23 cellular contexts compared by ENCODE assay signal in genomic region chr1:114746450-114747121, GRCh38.
A peak's percentile ranks its signal among the peaks of the same experiment; 100 is the strongest.
DNase-seq lines count a peak whose midpoint lies in the region; ATAC-seq lines count a peak whose summit lies in the region.
"Had no signal": no experiment of that assay in that cellular context is flagged by ENCODE, and none has a peak within 500 bp of the region (broad histone marks: within the 10 kb centered on the region; RNA-seq: fewer than 3 reads in every experiment).

No MANE protein-coding gene starts in this region.

- H3K27ac Mint-ChIP-seq in stimulated activated naive CD8-positive, alpha-beta T cell treated with anti-CD3 and anti-CD28 coated beads, Interleukin-15, Interleukin-2, amounts not matched to agents 100 ng/mL and 50 ng/mL, for 24 hours = peak overlapping the region; percentile 69

- H3K4me1 ChIP-seq in endocrine pancreas (ENCODE audit: control insufficient read depth, insufficient read depth, low read length) = peaks cover 47% of the 10 kb centered on the region

- H3K36me3 ChIP-seq in endocrine pancreas (ENCODE audit: control insufficient read depth, insufficient read depth, low read length) = no peaks in the 10 kb centered on the region
- H3K36me3 ChIP-seq: uterus had no signal

- no peak overlapping the region for H3K4me3 Mint-ChIP-seq in stimulated activated naive CD8-positive, alpha-beta T cell treated with anti-CD3 and anti-CD28 coated beads, Interleukin-15, Interleukin-2, amounts not matched to agents 100 ng/mL and 50 ng/mL, for 24 hours
- H3K4me3 Mint-ChIP-seq: immature natural killer cell had no signal

- peak overlapping the region; percentile 67 for H3K4me3 ChIP-seq in endocrine pancreas (ENCODE audit: control insufficient read depth, insufficient read depth, low read length)
- H3K4me3 ChIP-seq: cardiac muscle cell, MG63, uterus had no signal

- no peaks in the 10 kb centered on the region for H3K27me3 ChIP-seq in endocrine pancreas (ENCODE audit: control insufficient read depth, insufficient read depth, low read length)
- H3K27me3 ChIP-seq: cardiac muscle cell, MG63, uterus had no signal

- peak; percentile 15 for DNase-seq in NCI-H82 (lab: John Stamatoyannopoulos, UW)
- no peak for DNase-seq in NCI-H82 treated with DMSO at 0.1 percent for 48 hours (lab: John Stamatoyannopoulos, UW; ENCODE audit: unreplicated experiment)
- DNase-seq in stimulated activated CD4-positive, alpha-beta T cell treated with anti-CD3 and anti-CD28 coated beads, Interleukin-15, amount 100 ng/mL, for 24 hours = peak; percentile 20
- DNase-seq in stimulated activated CD4-positive, alpha-beta T cell treated with anti-CD3 and anti-CD28 coated beads, Interleukin-12 subunit alpha, Interleukin-12 subunit beta, amount 100 ng/mL, for 4 hours = no peak
- no peak for DNase-seq in NCI-H1930 (lab: John Stamatoyannopoulos, UW)
- DNase-seq: activated CD4-positive, alpha-beta T cell treated with anti-CD3 and anti-CD28 coated beads, Interleukin-2, amount 50 U/mL, for 1 hour; amygdala; immature natural killer cell; IMR-90; left ventricle myocardium superior; MG63; NCI-H1436; NCI-H2171 treated with DMSO at 0.1 percent for 48 hours; NCI-H526; SHP77 treated with DMSO at 0.1 percent for 48 hours; stimulated activated CD4-positive, alpha-beta T cell treated with anti-CD3 and anti-CD28 coated beads, Interleukin-4, amount 100 ng/mL, for 1 hour; substantia nigra; uterus had no signal

- peaks cover 88% of the 10 kb centered on the region for H3K4me1 Mint-ChIP-seq in stimulated activated naive CD8-positive, alpha-beta T cell treated with anti-CD3 and anti-CD28 coated beads, Interleukin-15, Interleukin-2, amounts not matched to agents 100 ng/mL and 50 ng/mL, for 24 hours (ENCODE audit: low read depth)

- H3K36me3 Mint-ChIP-seq in stimulated activated naive CD8-positive, alpha-beta T cell treated with anti-CD3 and anti-CD28 coated beads, Interleukin-15, Interleukin-2, amounts not matched to agents 100 ng/mL and 50 ng/mL, for 24 hours (ENCODE audit: low read depth) = peaks cover 81% of the 10 kb centered on the region

- no peak overlapping the region for H3K9ac ChIP-seq in endocrine pancreas (ENCODE audit: control insufficient read depth, insufficient read depth, low read length)

- no peaks in the 10 kb centered on the region for H3K9me3 Mint-ChIP-seq in stimulated activated naive CD8-positive, alpha-beta T cell treated with anti-CD3 and anti-CD28 coated beads, Interleukin-15, Interleukin-2, amounts not matched to agents 100 ng/mL and 50 ng/mL, for 24 hours
- H3K9me3 Mint-ChIP-seq: immature natural killer cell had no signal

- no peaks in the 10 kb centered on the region for H3K9me3 ChIP-seq in endocrine pancreas (ENCODE audit: control insufficient read depth, low read length)
- H3K9me3 ChIP-seq: MG63, uterus had no signal

- ATAC-seq in GM19395 (IDR thresholded peaks at IDR 0.05; ENCODE audit: unreplicated experiment) = no peak
- ATAC-seq: HCT116, left ventricle myocardium superior had no signal

- no peaks in the 10 kb centered on the region for H3K27me3 Mint-ChIP-seq in stimulated activated naive CD8-positive, alpha-beta T cell treated with anti-CD3 and anti-CD28 coated beads, Interleukin-15, Interleukin-2, amounts not matched to agents 100 ng/mL and 50 ng/mL, for 24 hours

Comparison
In these comparisons a context has a peak if more than half of its experiments do, and no peak if none do; other contexts are left out.
1. DNase-seq: peak in NCI-H82 (single experiment) and stimulated activated CD4-positive, alpha-beta T cell treated with anti-CD3 and anti-CD28 coated beads, Interleukin-15, amount 100 ng/mL, for 24 hours (single experiment); none in NCI-H82 treated with DMSO at 0.1 percent for 48 hours (single experiment), stimulated activated CD4-positive, alpha-beta T cell treated with anti-CD3 and anti-CD28 coated beads, Interleukin-12 subunit alpha, Interleukin-12 subunit beta, amount 100 ng/mL, for 4 hours (single experiment) and NCI-H1930 (0 of 2).